ENCODE assay signal across 2 cellular contexts in the genomic region with DNA sequence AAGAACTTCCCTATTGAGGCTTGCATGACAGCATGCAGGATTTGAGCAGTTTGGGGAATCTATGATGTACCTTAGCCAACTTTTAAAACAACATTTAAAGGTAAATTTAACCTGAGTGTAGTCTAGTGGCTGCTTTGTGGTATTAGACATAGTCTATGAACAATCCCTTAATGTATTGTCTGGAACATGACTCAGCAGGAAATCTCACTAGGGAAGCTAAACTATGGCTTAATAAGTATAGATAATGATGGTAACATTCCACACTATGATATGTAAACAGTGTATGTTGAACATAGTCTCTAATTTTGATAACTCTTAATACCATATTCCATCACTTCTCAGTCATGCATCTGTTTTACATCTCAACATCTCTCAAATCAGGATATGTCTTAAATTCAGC.
TF ChIP-seq lines count a peak whose summit lies in the region.

No MANE protein-coding gene starts in this region.

TF ChIP-seq in HepG2, 621 proteins besides CTCF, POLR2A, EP300 and RAD21 (continues in another document):
- TF ChIP-seq, protein P1, sequence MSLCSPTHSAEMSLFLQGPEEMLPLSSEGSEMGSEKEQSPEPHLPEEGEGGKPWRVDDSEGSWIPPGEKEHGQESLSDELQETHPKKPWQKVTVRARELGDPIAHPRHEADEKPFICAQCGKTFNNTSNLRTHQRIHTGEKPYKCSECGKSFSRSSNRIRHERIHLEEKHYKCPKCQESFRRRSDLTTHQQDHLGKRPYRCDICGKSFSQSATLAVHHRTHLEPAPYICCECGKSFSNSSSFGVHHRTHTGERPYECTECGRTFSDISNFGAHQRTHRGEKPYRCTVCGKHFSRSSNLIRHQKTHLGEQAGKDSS (CRISPR knock-in tag; IDR thresholded peaks at IDR 0.05; ENCODE audit: borderline replicate concordance, low read depth), result no peak
- TF ChIP-seq SOX13 (IDR thresholded peaks at IDR 0.05), result no peak
- TF ChIP-seq SOX13 (CRISPR knock-in tag; conservative IDR thresholded peaks at IDR 0.05 in 1 of 2, IDR thresholded peaks at IDR 0.05 in 1 of 2), result peak in 1 of 2 experiments; percentile 29; a peak in 1 of 4 replicates
- peak; percentile 80 for TF ChIP-seq NFE2 (CRISPR knock-in tag; IDR thresholded peaks at IDR 0.05)
- TF ChIP-seq, protein P2, sequence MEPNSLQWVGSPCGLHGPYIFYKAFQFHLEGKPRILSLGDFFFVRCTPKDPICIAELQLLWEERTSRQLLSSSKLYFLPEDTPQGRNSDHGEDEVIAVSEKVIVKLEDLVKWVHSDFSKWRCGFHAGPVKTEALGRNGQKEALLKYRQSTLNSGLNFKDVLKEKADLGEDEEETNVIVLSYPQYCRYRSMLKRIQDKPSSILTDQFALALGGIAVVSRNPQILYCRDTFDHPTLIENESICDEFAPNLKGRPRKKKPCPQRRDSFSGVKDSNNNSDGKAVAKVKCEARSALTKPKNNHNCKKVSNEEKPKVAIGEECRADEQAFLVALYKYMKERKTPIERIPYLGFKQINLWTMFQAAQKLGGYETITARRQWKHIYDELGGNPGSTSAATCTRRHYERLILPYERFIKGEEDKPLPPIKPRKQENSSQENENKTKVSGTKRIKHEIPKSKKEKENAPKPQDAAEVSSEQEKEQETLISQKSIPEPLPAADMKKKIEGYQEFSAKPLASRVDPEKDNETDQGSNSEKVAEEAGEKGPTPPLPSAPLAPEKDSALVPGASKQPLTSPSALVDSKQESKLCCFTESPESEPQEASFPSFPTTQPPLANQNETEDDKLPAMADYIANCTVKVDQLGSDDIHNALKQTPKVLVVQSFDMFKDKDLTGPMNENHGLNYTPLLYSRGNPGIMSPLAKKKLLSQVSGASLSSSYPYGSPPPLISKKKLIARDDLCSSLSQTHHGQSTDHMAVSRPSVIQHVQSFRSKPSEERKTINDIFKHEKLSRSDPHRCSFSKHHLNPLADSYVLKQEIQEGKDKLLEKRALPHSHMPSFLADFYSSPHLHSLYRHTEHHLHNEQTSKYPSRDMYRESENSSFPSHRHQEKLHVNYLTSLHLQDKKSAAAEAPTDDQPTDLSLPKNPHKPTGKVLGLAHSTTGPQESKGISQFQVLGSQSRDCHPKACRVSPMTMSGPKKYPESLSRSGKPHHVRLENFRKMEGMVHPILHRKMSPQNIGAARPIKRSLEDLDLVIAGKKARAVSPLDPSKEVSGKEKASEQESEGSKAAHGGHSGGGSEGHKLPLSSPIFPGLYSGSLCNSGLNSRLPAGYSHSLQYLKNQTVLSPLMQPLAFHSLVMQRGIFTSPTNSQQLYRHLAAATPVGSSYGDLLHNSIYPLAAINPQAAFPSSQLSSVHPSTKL (CRISPR knock-in tag; IDR thresholded peaks at IDR 0.05), result peak; percentile 20; the same call in 1 of the 2 replicates
- peak; percentile 79 for TF ChIP-seq MAFF (IDR thresholded peaks at IDR 0.05; ENCODE audit: low read depth, low read length)
- peak; percentile 87 to 90 for TF ChIP-seq MAFK (conservative IDR thresholded peaks at IDR 0.05 in 1 of 2, IDR thresholded peaks at IDR 0.05 in 1 of 2; ENCODE audit: low read length in 2 of 2)
- peak; percentile 11; the same call in 1 of the 2 replicates for TF ChIP-seq MAFG (CRISPR knock-in tag; IDR thresholded peaks at IDR 0.05)
- TF ChIP-seq JUND (CRISPR knock-in tag; IDR thresholded peaks at IDR 0.05), result no peak
- TF ChIP-seq, protein P3, sequence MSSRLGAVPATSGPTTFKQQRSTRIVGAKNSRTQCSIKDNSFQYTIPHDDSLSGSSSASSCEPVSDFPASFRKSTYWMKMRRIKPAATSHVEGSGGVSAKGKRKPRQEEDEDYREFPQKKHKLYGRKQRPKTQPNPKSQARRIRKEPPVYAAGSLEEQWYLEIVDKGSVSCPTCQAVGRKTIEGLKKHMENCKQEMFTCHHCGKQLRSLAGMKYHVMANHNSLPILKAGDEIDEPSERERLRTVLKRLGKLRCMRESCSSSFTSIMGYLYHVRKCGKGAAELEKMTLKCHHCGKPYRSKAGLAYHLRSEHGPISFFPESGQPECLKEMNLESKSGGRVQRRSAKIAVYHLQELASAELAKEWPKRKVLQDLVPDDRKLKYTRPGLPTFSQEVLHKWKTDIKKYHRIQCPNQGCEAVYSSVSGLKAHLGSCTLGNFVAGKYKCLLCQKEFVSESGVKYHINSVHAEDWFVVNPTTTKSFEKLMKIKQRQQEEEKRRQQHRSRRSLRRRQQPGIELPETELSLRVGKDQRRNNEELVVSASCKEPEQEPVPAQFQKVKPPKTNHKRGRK (CRISPR knock-in tag; IDR thresholded peaks at IDR 0.05), result no peak
- TF ChIP-seq, protein P4, sequence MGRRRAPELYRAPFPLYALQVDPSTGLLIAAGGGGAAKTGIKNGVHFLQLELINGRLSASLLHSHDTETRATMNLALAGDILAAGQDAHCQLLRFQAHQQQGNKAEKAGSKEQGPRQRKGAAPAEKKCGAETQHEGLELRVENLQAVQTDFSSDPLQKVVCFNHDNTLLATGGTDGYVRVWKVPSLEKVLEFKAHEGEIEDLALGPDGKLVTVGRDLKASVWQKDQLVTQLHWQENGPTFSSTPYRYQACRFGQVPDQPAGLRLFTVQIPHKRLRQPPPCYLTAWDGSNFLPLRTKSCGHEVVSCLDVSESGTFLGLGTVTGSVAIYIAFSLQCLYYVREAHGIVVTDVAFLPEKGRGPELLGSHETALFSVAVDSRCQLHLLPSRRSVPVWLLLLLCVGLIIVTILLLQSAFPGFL (CRISPR knock-in tag; IDR thresholded peaks at IDR 0.05), result no peak
- no peak for TF ChIP-seq JUN (CRISPR knock-in tag; IDR thresholded peaks at IDR 0.05)
- TF ChIP-seq, protein P5, sequence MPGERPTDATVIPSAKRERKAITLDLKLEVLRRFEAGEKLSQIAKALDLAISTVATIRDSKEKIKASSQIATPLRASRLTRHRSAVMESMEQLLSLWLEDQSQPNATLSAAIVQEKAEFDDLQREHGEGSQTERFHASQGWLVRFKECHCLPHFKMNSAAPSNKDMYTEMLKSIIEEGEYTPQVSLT (CRISPR knock-in tag; IDR thresholded peaks at IDR 0.05; ENCODE audit: borderline replicate concordance, low read depth), result no peak
- TF ChIP-seq SP2 (CRISPR knock-in tag; IDR thresholded peaks at IDR 0.05), result no peak
- TF ChIP-seq ZNF567 (CRISPR knock-in tag; IDR thresholded peaks at IDR 0.05; ENCODE audit: borderline replicate concordance), result no peak
- TF ChIP-seq NFE2L2 (IDR thresholded peaks at IDR 0.05; ENCODE audit: low read length), result peak; percentile 99
- TF ChIP-seq, protein P6, sequence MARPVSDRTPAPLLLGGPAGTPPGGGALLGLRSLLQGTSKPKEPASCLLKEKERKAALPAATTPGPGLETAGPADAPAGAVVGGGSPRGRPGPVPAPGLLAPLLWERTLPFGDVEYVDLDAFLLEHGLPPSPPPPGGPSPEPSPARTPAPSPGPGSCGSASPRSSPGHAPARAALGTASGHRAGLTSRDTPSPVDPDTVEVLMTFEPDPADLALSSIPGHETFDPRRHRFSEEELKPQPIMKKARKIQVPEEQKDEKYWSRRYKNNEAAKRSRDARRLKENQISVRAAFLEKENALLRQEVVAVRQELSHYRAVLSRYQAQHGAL (CRISPR knock-in tag; IDR thresholded peaks at IDR 0.05; ENCODE audit: not compliant biosample characterization), result no peak
- 0 out of 2 replicates have a peak, but pooled peaks have one; percentile 22 for TF ChIP-seq ZNF335 (CRISPR knock-in tag; IDR thresholded peaks at IDR 0.05)
- peak; percentile 34 for TF ChIP-seq TEAD3 (CRISPR knock-in tag; optimal IDR thresholded peaks at IDR 0.05; ENCODE audit: borderline replicate concordance)
- TF ChIP-seq ZNF431 (CRISPR knock-in tag; IDR thresholded peaks at IDR 0.05; ENCODE audit: borderline replicate concordance, low read depth), result no peak
- no peak for TF ChIP-seq KDM6A (CRISPR knock-in tag; IDR thresholded peaks at IDR 0.05; ENCODE audit: low read depth)

TF ChIP-seq in SK-N-SH treated with all-trans-retinoic acid at 6 μM for 48 hours, 23 proteins besides CTCF, POLR2A, EP300 and RAD21:
- TF ChIP-seq, protein P7, sequence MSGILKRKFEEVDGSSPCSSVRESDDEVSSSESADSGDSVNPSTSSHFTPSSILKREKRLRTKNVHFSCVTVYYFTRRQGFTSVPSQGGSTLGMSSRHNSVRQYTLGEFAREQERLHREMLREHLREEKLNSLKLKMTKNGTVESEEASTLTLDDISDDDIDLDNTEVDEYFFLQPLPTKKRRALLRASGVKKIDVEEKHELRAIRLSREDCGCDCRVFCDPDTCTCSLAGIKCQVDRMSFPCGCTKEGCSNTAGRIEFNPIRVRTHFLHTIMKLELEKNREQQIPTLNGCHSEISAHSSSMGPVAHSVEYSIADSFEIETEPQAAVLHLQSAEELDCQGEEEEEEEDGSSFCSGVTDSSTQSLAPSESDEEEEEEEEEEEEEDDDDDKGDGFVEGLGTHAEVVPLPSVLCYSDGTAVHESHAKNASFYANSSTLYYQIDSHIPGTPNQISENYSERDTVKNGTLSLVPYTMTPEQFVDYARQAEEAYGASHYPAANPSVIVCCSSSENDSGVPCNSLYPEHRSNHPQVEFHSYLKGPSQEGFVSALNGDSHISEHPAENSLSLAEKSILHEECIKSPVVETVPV (CRISPR knock-in tag; IDR thresholded peaks at IDR 0.05), result no peak
- TF ChIP-seq ZC3H10 (CRISPR knock-in tag; IDR thresholded peaks at IDR 0.05) (no peak), ZFP3 (CRISPR knock-in tag; IDR thresholded peaks at IDR 0.05) (no peak), PPARA (CRISPR knock-in tag; IDR thresholded peaks at IDR 0.05; ENCODE audit: borderline replicate concordance) (no peak), TOX (CRISPR knock-in tag; IDR thresholded peaks at IDR 0.05; ENCODE audit: borderline replicate concordance) (no peak)
TF ChIP-seq in SK-N-SH treated with all-trans-retinoic acid at 6 μM for 48 hours: peak in this region for 0.
